20 cellular contexts compared by ENCODE assay signal in the genomic region with DNA sequence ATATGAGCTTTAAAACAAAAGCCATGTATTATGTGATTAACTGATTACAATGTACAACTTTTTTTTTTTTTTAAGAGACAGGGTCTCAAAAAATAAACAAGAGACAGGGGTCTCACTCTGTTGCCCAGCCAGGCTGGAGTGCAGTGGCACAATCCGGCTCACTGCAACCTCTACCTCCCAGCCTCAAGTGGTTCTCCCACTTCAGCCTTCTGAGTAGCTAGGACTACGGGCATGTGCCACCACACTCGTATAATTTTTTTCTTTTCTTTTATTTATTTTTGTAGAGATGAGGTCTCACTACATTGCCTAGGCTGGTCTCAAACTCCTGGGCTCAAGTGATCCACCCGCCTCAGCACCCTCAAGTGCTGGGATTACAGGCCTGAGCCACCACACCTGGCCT.
DNase-seq lines count a peak whose midpoint lies in the region; ATAC-seq and TF ChIP-seq lines count a peak whose summit lies in the region.
"Had no signal": no experiment of that assay in that cellular context is flagged by ENCODE, and none has a peak within 500 bp of the region (broad histone marks: within the 10 kb centered on the region; RNA-seq: fewer than 3 reads in every experiment).

No MANE protein-coding gene starts in this region.

- H3K27ac ChIP-seq in lower lobe of right lung (no peak overlapping the region), upper lobe of right lung (no peak overlapping the region)
- H3K27ac ChIP-seq: BLaER1 had no signal

- H3K4me1 ChIP-seq in lower lobe of right lung (no peaks in the 10 kb centered on the region), upper lobe of right lung (no peaks in the 10 kb centered on the region)
- H3K4me1 ChIP-seq: BE2C had no signal

- no peaks in the 10 kb centered on the region for H3K9me3 ChIP-seq in lower lobe of right lung
- no peaks in the 10 kb centered on the region for H3K9me3 ChIP-seq in upper lobe of right lung
- H3K9me3 ChIP-seq: BE2C, BLaER1 had no signal

- TF ChIP-seq CTCF in lower lobe of right lung (IDR thresholded peaks at IDR 0.05), result no peak
- no peak for TF ChIP-seq CTCF in upper lobe of right lung (IDR thresholded peaks at IDR 0.05)

- CTCF ChIA-PET in HEK293T (lab: Yijun Ruan, JAX), result interaction anchor here (0.8 to 2.7 kb wide), 7 partner anchors 8 to 255 kb away, joined by 3 to 17 read pairs (median 3); a partner anchor contains a TSS

- H3K4me3 ChIP-seq in lower lobe of right lung (no peak overlapping the region), upper lobe of right lung (no peak overlapping the region)
- H3K4me3 ChIP-seq: BLaER1, GM12878 had no signal

- ATAC-seq in lower lobe of right lung, result peak; percentile 74 to 78
- ATAC-seq in upper lobe of right lung, result peak; percentile 68
- no peak for ATAC-seq in HG02885 (IDR thresholded peaks at IDR 0.05; ENCODE audit: poor library complexity, unreplicated experiment)

- H3K36me3 ChIP-seq in lower lobe of right lung, result peaks cover 41% of the 10 kb centered on the region
- H3K36me3 ChIP-seq in upper lobe of right lung, result peaks cover 35% of the 10 kb centered on the region

- H3K27me3 ChIP-seq in lower lobe of right lung (ENCODE audit: low read depth) (no peaks in the 10 kb centered on the region), upper lobe of right lung (no peaks in the 10 kb centered on the region)
- H3K27me3 ChIP-seq: BE2C, BLaER1 had no signal

- intact Hi-C loops in lower lobe of right lung (cut with DNase I), result no loop called here
- intact Hi-C loops in upper lobe of right lung (cut with DNase I), result no loop called here

- peak; percentile 45 for DNase-seq in DMS79 (lab: John Stamatoyannopoulos, UW)
- DNase-seq in DMS79 treated with DMSO at 0.1 percent for 48 hours (lab: John Stamatoyannopoulos, UW), result peak; percentile 24
- no peak for DNase-seq in lower lobe of right lung
- DNase-seq in upper lobe of right lung, result no peak
- no peak for DNase-seq in HEK293T (ENCODE audit: extremely low spot score)
- no peak for DNase-seq in NK-92 treated with Interleukin-12 subunit alpha and Interleukin-12 subunit beta, amount 100 ng/mL, for 24 hours (lab: John Stamatoyannopoulos, UW)
- DNase-seq: 8988T; BE2C; CD4-positive, alpha-beta memory T cell; CD4-positive, CD25-positive, alpha-beta regulatory T cell; COR-L47; DMS 273 treated with DMSO at 0.1 percent for 48 hours; DMS153; DMS53; DND-41; EL; GDM1 had no signal

- POLR2A ChIA-PET in HEK293T (lab: Yijun Ruan, JAX), result no interaction called here

TF ChIP-seq in HEK293T, 16 proteins besides CTCF, POLR2A, EP300 and RAD21:
- TF ChIP-seq, protein P1, sequence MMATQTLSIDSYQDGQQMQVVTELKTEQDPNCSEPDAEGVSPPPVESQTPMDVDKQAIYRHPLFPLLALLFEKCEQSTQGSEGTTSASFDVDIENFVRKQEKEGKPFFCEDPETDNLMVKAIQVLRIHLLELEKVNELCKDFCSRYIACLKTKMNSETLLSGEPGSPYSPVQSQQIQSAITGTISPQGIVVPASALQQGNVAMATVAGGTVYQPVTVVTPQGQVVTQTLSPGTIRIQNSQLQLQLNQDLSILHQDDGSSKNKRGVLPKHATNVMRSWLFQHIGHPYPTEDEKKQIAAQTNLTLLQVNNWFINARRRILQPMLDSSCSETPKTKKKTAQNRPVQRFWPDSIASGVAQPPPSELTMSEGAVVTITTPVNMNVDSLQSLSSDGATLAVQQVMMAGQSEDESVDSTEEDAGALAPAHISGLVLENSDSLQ (IDR thresholded peaks at IDR 0.05), result no peak
- TF ChIP-seq ELF4 (IDR thresholded peaks at IDR 0.05), result no peak
- TF ChIP-seq SUZ12 (IDR thresholded peaks at IDR 0.05), result no peak

Comparison
In these comparisons a context has a peak if more than half of its experiments do, and no peak if none do; other contexts are left out.
1. DNase-seq: peak in DMS79 (single experiment) and DMS79 treated with DMSO at 0.1 percent for 48 hours (single experiment); none in lower lobe of right lung (single experiment), upper lobe of right lung (single experiment), HEK293T (single experiment) and NK-92 treated with Interleukin-12 subunit alpha and Interleukin-12 subunit beta, amount 100 ng/mL, for 24 hours (single experiment).